1 cellular context compared by ENCODE assay signal in the genomic region with DNA sequence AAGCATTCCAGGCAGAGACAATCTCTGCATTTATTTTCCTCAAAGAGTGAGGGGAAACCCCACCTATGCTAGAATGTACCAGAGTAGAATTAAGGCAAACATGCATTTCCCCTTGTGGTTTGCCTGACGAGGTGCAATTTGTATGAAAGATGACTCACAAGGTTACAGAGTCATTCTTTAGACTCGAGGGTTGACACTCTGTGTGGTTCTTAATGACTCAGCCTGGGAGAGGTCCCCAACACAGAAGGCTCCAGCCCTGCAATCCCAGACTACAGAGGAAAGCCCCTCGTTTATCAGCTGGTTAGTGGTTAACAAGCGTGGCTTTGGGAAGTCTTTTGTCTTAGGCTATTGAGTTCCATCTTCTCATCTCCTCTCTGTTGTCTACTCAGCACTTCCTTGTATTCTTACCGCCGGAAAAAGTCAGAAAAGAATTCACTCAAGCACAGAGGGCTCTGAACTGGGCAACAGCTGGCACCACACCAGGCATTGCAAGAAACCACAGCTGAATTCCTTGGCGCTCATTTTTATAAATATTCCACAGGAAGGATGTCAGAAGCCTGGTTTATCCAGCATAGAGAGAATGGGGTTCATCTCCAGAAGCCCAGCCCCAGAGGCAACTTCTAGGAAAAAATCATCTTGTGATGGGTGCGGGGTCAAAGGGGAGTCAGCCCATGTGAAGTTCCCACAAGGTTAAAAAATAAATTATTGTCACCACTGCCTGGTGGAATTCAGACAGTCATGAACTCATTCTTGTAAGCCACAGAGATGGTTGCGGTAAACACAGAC.
TF ChIP-seq lines count a peak whose summit lies in the region.

No MANE protein-coding gene starts in this region.

TF ChIP-seq in HEK293, 187 proteins besides CTCF, POLR2A, EP300 and RAD21 (continued from another document and continues in another):
- TF ChIP-seq ZNF654 (tag by site-specific recombination; IDR thresholded peaks at IDR 0.05; ENCODE audit: low read depth) (no peak), OSR2 (tag by site-specific recombination; IDR thresholded peaks at IDR 0.05) (peak; percentile 64), ZNF274 (IDR thresholded peaks at IDR 0.05; ENCODE audit: low read length) (no peak), ZNF274 (tag by site-specific recombination; IDR thresholded peaks at IDR 0.05; ENCODE audit: borderline replicate concordance) (no peak), ZNF585B (tag by site-specific recombination; IDR thresholded peaks at IDR 0.05) (no peak), ZBTB7A (tag by site-specific recombination; IDR thresholded peaks at IDR 0.05; ENCODE audit: low read depth) (no peak), ZNF837 (tag by site-specific recombination; IDR thresholded peaks at IDR 0.05) (no peak), ZNF302 (tag by site-specific recombination; IDR thresholded peaks at IDR 0.05; ENCODE audit: low read depth) (no peak), ZEB2 (tag by site-specific recombination; IDR thresholded peaks at IDR 0.05) (peak; percentile 92), ZNF777 (tag by site-specific recombination; IDR thresholded peaks at IDR 0.05; ENCODE audit: borderline replicate concordance) (no peak), REPIN1 (tag by site-specific recombination; IDR thresholded peaks at IDR 0.05; ENCODE audit: low read depth) (no peak), ZBTB17 (tag by site-specific recombination; IDR thresholded peaks at IDR 0.05) (peak; percentile 56), ZNF514 (tag by site-specific recombination; IDR thresholded peaks at IDR 0.05) (no peak), ZNF623 (tag by site-specific recombination; IDR thresholded peaks at IDR 0.05) (no peak), IKZF3 (tag by site-specific recombination; IDR thresholded peaks at IDR 0.05) (peak; percentile 78; the same call in 1 of the 2 replicates), ZNF48 (tag by site-specific recombination; IDR thresholded peaks at IDR 0.05) (no peak), HOXC10 (CRISPR knock-in tag; IDR thresholded peaks at IDR 0.05) (no peak), ZSCAN23 (tag by site-specific recombination; IDR thresholded peaks at IDR 0.05) (no peak; the same call in 1 of the 2 replicates), ZNF174 (tag by site-specific recombination; IDR thresholded peaks at IDR 0.05) (no peak), ZBTB1 (tag by site-specific recombination; IDR thresholded peaks at IDR 0.05) (no peak), KLF1 (tag by site-specific recombination; IDR thresholded peaks at IDR 0.05) (peak; percentile 36; the same call in 1 of the 2 replicates), ZNF112 (tag by site-specific recombination; IDR thresholded peaks at IDR 0.05) (no peak), ZNF426 (tag by site-specific recombination; IDR thresholded peaks at IDR 0.05) (no peak), ZNF223 (tag by site-specific recombination; IDR thresholded peaks at IDR 0.05) (no peak), ZNF830 (tag by site-specific recombination; IDR thresholded peaks at IDR 0.05; ENCODE audit: low read depth) (no peak), ZNF214 (tag by site-specific recombination; IDR thresholded peaks at IDR 0.05; ENCODE audit: borderline replicate concordance) (no peak), ZNF341 (tag by site-specific recombination; IDR thresholded peaks at IDR 0.05; ENCODE audit: low read depth) (no peak), ZNF10 (tag by site-specific recombination; IDR thresholded peaks at IDR 0.05) (peak; percentile 28; the same call in 1 of the 2 replicates), PRDM1 (tag by site-specific recombination; IDR thresholded peaks at IDR 0.05) (peak; percentile 55; the same call in 1 of the 2 replicates), ZNF624 (tag by site-specific recombination; IDR thresholded peaks at IDR 0.05) (no peak), ZNF169 (tag by site-specific recombination; IDR thresholded peaks at IDR 0.05) (no peak), ZNF544 (tag by site-specific recombination; IDR thresholded peaks at IDR 0.05) (no peak), ZNF677 (tag by site-specific recombination; IDR thresholded peaks at IDR 0.05) (no peak), MZF1 (tag by site-specific recombination; IDR thresholded peaks at IDR 0.05; ENCODE audit: borderline replicate concordance) (no peak), SP2 (tag by site-specific recombination; IDR thresholded peaks at IDR 0.05) (no peak), ZNF549 (tag by site-specific recombination; IDR thresholded peaks at IDR 0.05) (no peak), ZNF473 (tag by site-specific recombination; IDR thresholded peaks at IDR 0.05) (no peak), ZNF768 (tag by site-specific recombination; IDR thresholded peaks at IDR 0.05) (no peak), ZNF221 (tag by site-specific recombination; IDR thresholded peaks at IDR 0.05; ENCODE audit: borderline replicate concordance) (no peak), ZNF792 (tag by site-specific recombination; IDR thresholded peaks at IDR 0.05) (no peak), ZNF621 (tag by site-specific recombination; IDR thresholded peaks at IDR 0.05) (no peak)
- TF ChIP-seq, protein P1, sequence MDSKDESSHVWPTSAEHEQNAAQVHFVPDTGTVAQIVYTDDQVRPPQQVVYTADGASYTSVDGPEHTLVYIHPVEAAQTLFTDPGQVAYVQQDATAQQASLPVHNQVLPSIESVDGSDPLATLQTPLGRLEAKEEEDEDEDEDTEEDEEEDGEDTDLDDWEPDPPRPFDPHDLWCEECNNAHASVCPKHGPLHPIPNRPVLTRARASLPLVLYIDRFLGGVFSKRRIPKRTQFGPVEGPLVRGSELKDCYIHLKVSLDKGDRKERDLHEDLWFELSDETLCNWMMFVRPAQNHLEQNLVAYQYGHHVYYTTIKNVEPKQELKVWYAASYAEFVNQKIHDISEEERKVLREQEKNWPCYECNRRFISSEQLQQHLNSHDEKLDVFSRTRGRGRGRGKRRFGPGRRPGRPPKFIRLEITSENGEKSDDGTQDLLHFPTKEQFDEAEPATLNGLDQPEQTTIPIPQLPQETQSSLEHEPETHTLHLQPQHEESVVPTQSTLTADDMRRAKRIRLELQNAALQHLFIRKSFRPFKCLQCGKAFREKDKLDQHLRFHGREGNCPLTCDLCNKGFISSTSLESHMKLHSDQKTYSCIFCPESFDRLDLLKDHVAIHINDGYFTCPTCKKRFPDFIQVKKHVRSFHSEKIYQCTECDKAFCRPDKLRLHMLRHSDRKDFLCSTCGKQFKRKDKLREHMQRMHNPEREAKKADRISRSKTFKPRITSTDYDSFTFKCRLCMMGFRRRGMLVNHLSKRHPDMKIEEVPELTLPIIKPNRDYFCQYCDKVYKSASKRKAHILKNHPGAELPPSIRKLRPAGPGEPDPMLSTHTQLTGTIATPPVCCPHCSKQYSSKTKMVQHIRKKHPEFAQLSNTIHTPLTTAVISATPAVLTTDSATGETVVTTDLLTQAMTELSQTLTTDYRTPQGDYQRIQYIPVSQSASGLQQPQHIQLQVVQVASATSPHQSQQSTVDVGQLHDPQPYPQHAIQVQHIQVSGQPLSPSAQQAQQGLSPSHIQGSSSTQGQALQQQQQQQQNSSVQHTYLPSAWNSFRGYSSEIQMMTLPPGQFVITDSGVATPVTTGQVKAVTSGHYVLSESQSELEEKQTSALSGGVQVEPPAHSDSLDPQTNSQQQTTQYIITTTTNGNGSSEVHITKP (tag by site-specific recombination; IDR thresholded peaks at IDR 0.05), result peak; percentile 77
- TF ChIP-seq, protein P2, sequence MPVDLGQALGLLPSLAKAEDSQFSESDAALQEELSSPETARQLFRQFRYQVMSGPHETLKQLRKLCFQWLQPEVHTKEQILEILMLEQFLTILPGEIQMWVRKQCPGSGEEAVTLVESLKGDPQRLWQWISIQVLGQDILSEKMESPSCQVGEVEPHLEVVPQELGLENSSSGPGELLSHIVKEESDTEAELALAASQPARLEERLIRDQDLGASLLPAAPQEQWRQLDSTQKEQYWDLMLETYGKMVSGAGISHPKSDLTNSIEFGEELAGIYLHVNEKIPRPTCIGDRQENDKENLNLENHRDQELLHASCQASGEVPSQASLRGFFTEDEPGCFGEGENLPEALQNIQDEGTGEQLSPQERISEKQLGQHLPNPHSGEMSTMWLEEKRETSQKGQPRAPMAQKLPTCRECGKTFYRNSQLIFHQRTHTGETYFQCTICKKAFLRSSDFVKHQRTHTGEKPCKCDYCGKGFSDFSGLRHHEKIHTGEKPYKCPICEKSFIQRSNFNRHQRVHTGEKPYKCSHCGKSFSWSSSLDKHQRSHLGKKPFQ (tag by site-specific recombination; IDR thresholded peaks at IDR 0.05), result no peak
- TF ChIP-seq, protein P3, sequence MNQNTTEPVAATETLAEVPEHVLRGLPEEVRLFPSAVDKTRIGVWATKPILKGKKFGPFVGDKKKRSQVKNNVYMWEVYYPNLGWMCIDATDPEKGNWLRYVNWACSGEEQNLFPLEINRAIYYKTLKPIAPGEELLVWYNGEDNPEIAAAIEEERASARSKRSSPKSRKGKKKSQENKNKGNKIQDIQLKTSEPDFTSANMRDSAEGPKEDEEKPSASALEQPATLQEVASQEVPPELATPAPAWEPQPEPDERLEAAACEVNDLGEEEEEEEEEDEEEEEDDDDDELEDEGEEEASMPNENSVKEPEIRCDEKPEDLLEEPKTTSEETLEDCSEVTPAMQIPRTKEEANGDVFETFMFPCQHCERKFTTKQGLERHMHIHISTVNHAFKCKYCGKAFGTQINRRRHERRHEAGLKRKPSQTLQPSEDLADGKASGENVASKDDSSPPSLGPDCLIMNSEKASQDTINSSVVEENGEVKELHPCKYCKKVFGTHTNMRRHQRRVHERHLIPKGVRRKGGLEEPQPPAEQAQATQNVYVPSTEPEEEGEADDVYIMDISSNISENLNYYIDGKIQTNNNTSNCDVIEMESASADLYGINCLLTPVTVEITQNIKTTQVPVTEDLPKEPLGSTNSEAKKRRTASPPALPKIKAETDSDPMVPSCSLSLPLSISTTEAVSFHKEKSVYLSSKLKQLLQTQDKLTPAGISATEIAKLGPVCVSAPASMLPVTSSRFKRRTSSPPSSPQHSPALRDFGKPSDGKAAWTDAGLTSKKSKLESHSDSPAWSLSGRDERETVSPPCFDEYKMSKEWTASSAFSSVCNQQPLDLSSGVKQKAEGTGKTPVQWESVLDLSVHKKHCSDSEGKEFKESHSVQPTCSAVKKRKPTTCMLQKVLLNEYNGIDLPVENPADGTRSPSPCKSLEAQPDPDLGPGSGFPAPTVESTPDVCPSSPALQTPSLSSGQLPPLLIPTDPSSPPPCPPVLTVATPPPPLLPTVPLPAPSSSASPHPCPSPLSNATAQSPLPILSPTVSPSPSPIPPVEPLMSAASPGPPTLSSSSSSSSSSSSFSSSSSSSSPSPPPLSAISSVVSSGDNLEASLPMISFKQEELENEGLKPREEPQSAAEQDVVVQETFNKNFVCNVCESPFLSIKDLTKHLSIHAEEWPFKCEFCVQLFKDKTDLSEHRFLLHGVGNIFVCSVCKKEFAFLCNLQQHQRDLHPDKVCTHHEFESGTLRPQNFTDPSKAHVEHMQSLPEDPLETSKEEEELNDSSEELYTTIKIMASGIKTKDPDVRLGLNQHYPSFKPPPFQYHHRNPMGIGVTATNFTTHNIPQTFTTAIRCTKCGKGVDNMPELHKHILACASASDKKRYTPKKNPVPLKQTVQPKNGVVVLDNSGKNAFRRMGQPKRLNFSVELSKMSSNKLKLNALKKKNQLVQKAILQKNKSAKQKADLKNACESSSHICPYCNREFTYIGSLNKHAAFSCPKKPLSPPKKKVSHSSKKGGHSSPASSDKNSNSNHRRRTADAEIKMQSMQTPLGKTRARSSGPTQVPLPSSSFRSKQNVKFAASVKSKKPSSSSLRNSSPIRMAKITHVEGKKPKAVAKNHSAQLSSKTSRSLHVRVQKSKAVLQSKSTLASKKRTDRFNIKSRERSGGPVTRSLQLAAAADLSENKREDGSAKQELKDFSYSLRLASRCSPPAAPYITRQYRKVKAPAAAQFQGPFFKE (tag by site-specific recombination; IDR thresholded peaks at IDR 0.05; ENCODE audit: borderline replicate concordance), result no peak
- TF ChIP-seq, protein P4, sequence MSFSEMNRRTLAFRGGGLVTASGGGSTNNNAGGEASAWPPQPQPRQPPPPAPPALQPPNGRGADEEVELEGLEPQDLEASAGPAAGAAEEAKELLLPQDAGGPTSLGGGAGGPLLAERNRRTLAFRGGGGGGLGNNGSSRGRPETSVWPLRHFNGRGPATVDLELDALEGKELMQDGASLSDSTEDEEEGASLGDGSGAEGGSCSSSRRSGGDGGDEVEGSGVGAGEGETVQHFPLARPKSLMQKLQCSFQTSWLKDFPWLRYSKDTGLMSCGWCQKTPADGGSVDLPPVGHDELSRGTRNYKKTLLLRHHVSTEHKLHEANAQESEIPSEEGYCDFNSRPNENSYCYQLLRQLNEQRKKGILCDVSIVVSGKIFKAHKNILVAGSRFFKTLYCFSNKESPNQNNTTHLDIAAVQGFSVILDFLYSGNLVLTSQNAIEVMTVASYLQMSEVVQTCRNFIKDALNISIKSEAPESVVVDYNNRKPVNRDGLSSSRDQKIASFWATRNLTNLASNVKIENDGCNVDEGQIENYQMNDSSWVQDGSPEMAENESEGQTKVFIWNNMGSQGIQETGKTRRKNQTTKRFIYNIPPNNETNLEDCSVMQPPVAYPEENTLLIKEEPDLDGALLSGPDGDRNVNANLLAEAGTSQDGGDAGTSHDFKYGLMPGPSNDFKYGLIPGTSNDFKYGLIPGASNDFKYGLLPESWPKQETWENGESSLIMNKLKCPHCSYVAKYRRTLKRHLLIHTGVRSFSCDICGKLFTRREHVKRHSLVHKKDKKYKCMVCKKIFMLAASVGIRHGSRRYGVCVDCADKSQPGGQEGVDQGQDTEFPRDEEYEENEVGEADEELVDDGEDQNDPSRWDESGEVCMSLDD (tag by site-specific recombination; IDR thresholded peaks at IDR 0.05), result peak; percentile 35; the same call in 1 of the 2 replicates
- TF ChIP-seq, protein P5, sequence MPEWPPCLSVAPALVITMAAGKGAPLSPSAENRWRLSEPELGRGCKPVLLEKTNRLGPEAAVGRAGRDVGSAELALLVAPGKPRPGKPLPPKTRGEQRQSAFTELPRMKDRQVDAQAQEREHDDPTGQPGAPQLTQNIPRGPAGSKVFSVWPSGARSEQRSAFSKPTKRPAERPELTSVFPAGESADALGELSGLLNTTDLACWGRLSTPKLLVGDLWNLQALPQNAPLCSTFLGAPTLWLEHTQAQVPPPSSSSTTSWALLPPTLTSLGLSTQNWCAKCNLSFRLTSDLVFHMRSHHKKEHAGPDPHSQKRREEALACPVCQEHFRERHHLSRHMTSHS (tag by site-specific recombination; IDR thresholded peaks at IDR 0.05), result no peak
- TF ChIP-seq, protein P6, sequence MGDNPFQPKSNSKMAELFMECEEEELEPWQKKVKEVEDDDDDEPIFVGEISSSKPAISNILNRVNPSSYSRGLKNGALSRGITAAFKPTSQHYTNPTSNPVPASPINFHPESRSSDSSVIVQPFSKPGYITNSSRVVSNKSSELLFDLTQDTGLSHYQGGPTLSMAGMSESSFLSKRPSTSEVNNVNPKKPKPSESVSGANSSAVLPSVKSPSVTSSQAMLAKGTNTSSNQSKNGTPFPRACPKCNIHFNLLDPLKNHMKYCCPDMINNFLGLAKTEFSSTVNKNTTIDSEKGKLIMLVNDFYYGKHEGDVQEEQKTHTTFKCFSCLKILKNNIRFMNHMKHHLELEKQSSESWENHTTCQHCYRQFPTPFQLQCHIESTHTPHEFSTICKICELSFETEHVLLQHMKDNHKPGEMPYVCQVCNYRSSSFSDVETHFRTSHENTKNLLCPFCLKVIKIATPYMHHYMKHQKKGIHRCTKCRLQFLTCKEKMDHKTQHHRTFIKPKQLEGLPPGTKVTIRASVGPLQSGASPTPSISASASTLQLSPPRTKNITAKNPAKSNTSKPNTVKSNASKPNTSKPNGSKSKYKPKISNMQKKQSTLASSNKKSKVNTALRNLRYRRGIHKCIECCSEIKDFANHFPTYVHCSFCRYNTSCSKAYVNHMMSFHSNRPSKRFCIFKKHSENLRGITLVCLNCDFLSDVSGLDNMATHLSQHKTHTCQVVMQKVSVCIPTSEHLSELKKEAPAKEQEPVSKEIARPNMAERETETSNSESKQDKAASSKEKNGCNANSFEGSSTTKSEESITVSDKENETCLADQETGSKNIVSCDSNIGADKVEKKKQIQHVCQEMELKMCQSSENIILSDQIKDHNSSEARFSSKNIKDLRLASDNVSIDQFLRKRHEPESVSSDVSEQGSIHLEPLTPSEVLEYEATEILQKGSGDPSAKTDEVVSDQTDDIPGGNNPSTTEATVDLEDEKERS (tag by site-specific recombination; IDR thresholded peaks at IDR 0.05), result no peak
